In genomic region chr10:89414879-89415821, GRCh38 we compare ENCODE assay signal across 1 cellular context.
TF ChIP-seq lines count a peak whose summit lies in the region.

No MANE protein-coding gene starts in this region.

TF ChIP-seq in WTC11, 78 proteins besides CTCF, POLR2A, EP300 and RAD21 (continued from another document):
- TF ChIP-seq PRDM15 (CRISPR knock-in tag; IDR thresholded peaks at IDR 0.05) (no peak), ZNF317 (CRISPR knock-in tag; IDR thresholded peaks at IDR 0.05; ENCODE audit: borderline replicate concordance, low read depth) (0 out of 2 replicates have a peak, but pooled peaks have one; percentile 3)
